27 cellular contexts compared by ENCODE assay signal in the genomic region with DNA sequence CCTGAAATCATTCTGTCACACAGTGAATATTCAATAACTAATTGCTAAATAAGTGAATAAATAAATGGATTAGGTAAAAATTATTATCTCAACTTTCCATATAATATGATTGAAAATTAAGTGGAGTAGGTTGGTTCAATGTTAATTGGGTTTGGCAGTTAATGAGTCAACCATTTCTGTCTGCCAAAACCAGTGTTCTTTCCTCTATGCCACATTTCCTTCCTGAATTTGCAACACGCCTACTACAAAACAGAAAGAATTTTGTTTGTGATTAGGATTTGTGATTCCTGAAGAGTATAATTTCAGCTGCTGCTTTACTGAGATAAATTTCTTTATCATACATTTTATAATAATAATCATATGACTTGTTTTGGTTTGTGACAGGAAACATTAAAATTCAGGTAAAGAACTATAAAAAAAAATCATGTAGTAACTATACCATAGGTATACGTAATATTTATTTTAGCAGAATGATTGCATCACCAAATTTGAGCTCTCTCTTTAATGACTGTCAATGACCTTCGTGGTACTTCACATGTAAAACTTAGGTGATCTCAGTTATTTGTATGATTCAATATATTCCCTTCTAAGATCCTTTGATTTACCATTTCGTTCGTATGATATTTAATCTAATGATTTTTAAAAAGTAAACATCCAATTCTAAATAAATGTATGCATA.
"Had no signal": no experiment of that assay in that cellular context is flagged by ENCODE, and none has a peak within 500 bp of the region (broad histone marks: within the 10 kb centered on the region; RNA-seq: fewer than 3 reads in every experiment).

No MANE protein-coding gene starts in this region.

- DNase-seq: activated CD4-positive, alpha-beta T cell treated with anti-CD3 and anti-CD28 coated beads, Interleukin-2, amount 50 U/mL, for 1 hour; activated CD8-positive, alpha-beta memory T cell treated with anti-CD3 and anti-CD28 coated beads, Interleukin-2, amount 50 U/mL, for 4 hours; activated naive CD4-positive, alpha-beta T cell treated with anti-CD3 and anti-CD28 coated beads for 36 hours; activated naive CD8-positive, alpha-beta T cell treated with anti-CD3 and anti-CD28 coated beads, Interleukin-2, amount 50 U/mL, for 24 hours; activated T-cell treated with anti-CD3 and anti-CD28 coated beads, Interleukin-2, amount 50 U/mL, for 4 hours; aorta; brain microvascular endothelial cell; effector CD4-positive, alpha-beta T cell; hippocampal formation; kidney; left ventricle myocardium inferior; mucosa of descending colon; naive B cell; stimulated activated CD4-positive, alpha-beta T cell treated with anti-CD3 and anti-CD28 coated beads, Interleukin-12 subunit alpha, Interleukin-12 subunit beta, amount 100 ng/mL, for 4 hours; stimulated activated CD4-positive, alpha-beta T cell treated with anti-CD3 and anti-CD28 coated beads, Interleukin-1b, Interleukin-23, amount 100 ng/mL, for 48 hours; stimulated activated CD8-positive, alpha-beta memory T cell treated with anti-CD3 and anti-CD28 coated beads, Interleukin-4, amount 100 ng/mL, for 48 hours; stimulated activated naive CD4-positive, alpha-beta T cell; T-cell; T-helper 9 cell had no signal

- H3K9me3 Mint-ChIP-seq: activated naive CD8-positive, alpha-beta T cell treated with anti-CD3 and anti-CD28 coated beads, Interleukin-2, amount 50 U/mL, for 24 hours; activated T-cell treated with anti-CD3 and anti-CD28 coated beads, Interleukin-2, amount 50 U/mL, for 4 hours; central memory CD8-positive, alpha-beta T cell; naive B cell; neural progenitor cell; T-cell had no signal

- ATAC-seq: activated CD4-positive, CD25-positive, alpha-beta regulatory T cell treated with anti-CD3 and anti-CD28 coated beads, Interleukin-2, amount 50 U/mL, for 24 hours; activated naive CD8-positive, alpha-beta T cell treated with anti-CD3 and anti-CD28 coated beads, Interleukin-2, amount 50 U/mL, for 24 hours; activated T-cell treated with anti-CD3 and anti-CD28 coated beads, Interleukin-2, amount 50 U/mL, for 4 hours; mucosa of descending colon; T-cell had no signal

- H3K36me3 Mint-ChIP-seq: memory B cell, naive B cell, T-cell had no signal

- H3K9me3 ChIP-seq: esophagus muscularis mucosa, left ventricle myocardium inferior, mucosa of descending colon, right atrium auricular region had no signal

- H3K27ac Mint-ChIP-seq: activated naive CD4-positive, alpha-beta T cell treated with anti-CD3 and anti-CD28 coated beads for 36 hours; activated naive CD8-positive, alpha-beta T cell treated with anti-CD3 and anti-CD28 coated beads, Interleukin-2, amount 50 U/mL, for 24 hours; memory B cell; naive B cell; neural progenitor cell; progenitor cell of endocrine pancreas; T-cell had no signal

- H3K4me3 Mint-ChIP-seq: activated naive CD4-positive, alpha-beta T cell treated with anti-CD3 and anti-CD28 coated beads for 36 hours; activated naive CD8-positive, alpha-beta T cell treated with anti-CD3 and anti-CD28 coated beads, Interleukin-2, amount 50 U/mL, for 24 hours; activated T-cell treated with anti-CD3 and anti-CD28 coated beads, Interleukin-2, amount 50 U/mL, for 4 hours; central memory CD8-positive, alpha-beta T cell; memory B cell; naive B cell; neural progenitor cell; T-cell had no signal

- H3K4me2 ChIP-seq: neural progenitor cell had no signal

- H3K4me1 ChIP-seq: esophagus muscularis mucosa, left ventricle myocardium inferior, right atrium auricular region had no signal

- H3K27me3 Mint-ChIP-seq: activated naive CD8-positive, alpha-beta T cell treated with anti-CD3 and anti-CD28 coated beads, Interleukin-2, amount 50 U/mL, for 24 hours; central memory CD8-positive, alpha-beta T cell; memory B cell; naive B cell; progenitor cell of endocrine pancreas; T-cell had no signal

- H3K4me1 Mint-ChIP-seq: activated naive CD8-positive, alpha-beta T cell treated with anti-CD3 and anti-CD28 coated beads, Interleukin-2, amount 50 U/mL, for 24 hours; central memory CD8-positive, alpha-beta T cell; memory B cell; naive B cell; neural progenitor cell; T-cell had no signal

- H3K9ac ChIP-seq: neural progenitor cell had no signal

- H3K4me3 ChIP-seq: coronary artery, esophagus muscularis mucosa, left ventricle myocardium inferior, mucosa of descending colon, neural progenitor cell, right atrium auricular region had no signal

- H3K36me3 ChIP-seq: brain microvascular endothelial cell, esophagus muscularis mucosa, left ventricle myocardium inferior, neural progenitor cell, right atrium auricular region had no signal

- H2AFZ ChIP-seq: neural progenitor cell had no signal

- H3K27me3 ChIP-seq: brain microvascular endothelial cell, esophagus muscularis mucosa, neural progenitor cell, right atrium auricular region had no signal
